1 cellular context compared by ENCODE assay signal in genomic region chr2:27264753-27265535, GRCh38.
TF ChIP-seq lines count a peak whose summit lies in the region.

No MANE protein-coding gene starts in this region.

TF ChIP-seq in HepG2, 621 proteins besides CTCF, POLR2A, EP300 and RAD21 (continued from another document):
- TF ChIP-seq MNT (IDR thresholded peaks at IDR 0.05) (no peak), ZMAT3 (CRISPR knock-in tag; conservative IDR thresholded peaks at IDR 0.05) (0 out of 2 replicates have a peak, but pooled peaks have one; percentile 82), ZNF574 (CRISPR knock-in tag; IDR thresholded peaks at IDR 0.05) (peak; percentile 76), JUN (CRISPR knock-in tag; IDR thresholded peaks at IDR 0.05) (no peak), SNAPC5 (CRISPR knock-in tag; IDR thresholded peaks at IDR 0.05; ENCODE audit: borderline replicate concordance) (no peak), ZFP36 (IDR thresholded peaks at IDR 0.05; ENCODE audit: borderline replicate concordance, low read depth, low read length, partially characterized antibody) (no peak), ZNF350 (CRISPR knock-in tag; IDR thresholded peaks at IDR 0.05; ENCODE audit: borderline replicate concordance, low read depth) (peak; percentile 62; the same call in 1 of the 2 replicates), CEBPZ (IDR thresholded peaks at IDR 0.05; ENCODE audit: low read length) (no peak), ZBTB34 (CRISPR knock-in tag; IDR thresholded peaks at IDR 0.05) (no peak), GLMP (CRISPR knock-in tag; IDR thresholded peaks at IDR 0.05; ENCODE audit: borderline replicate concordance) (no peak), ZNF275 (CRISPR knock-in tag; IDR thresholded peaks at IDR 0.05; ENCODE audit: borderline replicate concordance) (no peak), SP5 (CRISPR knock-in tag; IDR thresholded peaks at IDR 0.05; ENCODE audit: borderline replicate concordance, low read depth) (peak; percentile 58), NRL (CRISPR knock-in tag; IDR thresholded peaks at IDR 0.05; ENCODE audit: borderline replicate concordance) (no peak), MXD4 (CRISPR knock-in tag; IDR thresholded peaks at IDR 0.05) (0 out of 2 replicates have a peak, but pooled peaks have one; percentile 78), ZBTB14 (CRISPR knock-in tag; IDR thresholded peaks at IDR 0.05) (0 out of 2 replicates have a peak, but pooled peaks have one; percentile 14), ZNF501 (CRISPR knock-in tag; IDR thresholded peaks at IDR 0.05) (peak; percentile 31; the same call in 1 of the 2 replicates), MLLT10 (CRISPR knock-in tag; IDR thresholded peaks at IDR 0.05) (no peak), ZNF136 (CRISPR knock-in tag; IDR thresholded peaks at IDR 0.05; ENCODE audit: low read depth) (no peak), XRCC5 (optimal IDR thresholded peaks at IDR 0.05; ENCODE audit: low read length) (peak; percentile 96), CREM (IDR thresholded peaks at IDR 0.05) (no peak), CREM (CRISPR knock-in tag; IDR thresholded peaks at IDR 0.05) (no peak), ZNF354B (CRISPR knock-in tag; IDR thresholded peaks at IDR 0.05) (no peak), MTA3 (CRISPR knock-in tag; IDR thresholded peaks at IDR 0.05) (no peak), SNAPC2 (CRISPR knock-in tag; IDR thresholded peaks at IDR 0.05) (no peak), SALL2 (CRISPR knock-in tag; IDR thresholded peaks at IDR 0.05) (0 out of 2 replicates have a peak, but pooled peaks have one; percentile 47), ZKSCAN5 (CRISPR knock-in tag; IDR thresholded peaks at IDR 0.05) (no peak), ZNF629 (CRISPR knock-in tag; conservative IDR thresholded peaks at IDR 0.05) (0 out of 2 replicates have a peak, but pooled peaks have one; percentile 12), SRY (CRISPR knock-in tag; IDR thresholded peaks at IDR 0.05) (peak; percentile 88), ZKSCAN1 (IDR thresholded peaks at IDR 0.05; ENCODE audit: low read length) (no peak), ZBTB7B (CRISPR knock-in tag; IDR thresholded peaks at IDR 0.05) (peak; percentile 87), ZFP82 (CRISPR knock-in tag; IDR thresholded peaks at IDR 0.05; ENCODE audit: borderline replicate concordance) (no peak; the same call in 1 of the 2 replicates), MIER3 (CRISPR knock-in tag; IDR thresholded peaks at IDR 0.05; ENCODE audit: borderline replicate concordance) (0 out of 2 replicates have a peak, but pooled peaks have one; percentile 34), ZNF781 (CRISPR knock-in tag; IDR thresholded peaks at IDR 0.05; ENCODE audit: borderline replicate concordance, not compliant biosample characterization) (no peak), MTF2 (CRISPR knock-in tag; IDR thresholded peaks at IDR 0.05; ENCODE audit: borderline replicate concordance) (peak; percentile 99; the same call in 1 of the 2 replicates), ZNF468 (CRISPR knock-in tag; IDR thresholded peaks at IDR 0.05) (no peak), GMEB1 (CRISPR knock-in tag; IDR thresholded peaks at IDR 0.05; ENCODE audit: borderline replicate concordance) (peak; percentile 54; the same call in 1 of the 2 replicates), ZNF143 (CRISPR knock-in tag; IDR thresholded peaks at IDR 0.05) (peak; percentile 45; the same call in 1 of the 2 replicates), KLF9 (CRISPR knock-in tag; IDR thresholded peaks at IDR 0.05; ENCODE audit: low read depth) (no peak), MXD3 (CRISPR knock-in tag; IDR thresholded peaks at IDR 0.05) (peak; percentile 86), PCBP1 (IDR thresholded peaks at IDR 0.05; ENCODE audit: borderline replicate concordance, low read depth, low read length) (no peak), ZNF775 (CRISPR knock-in tag; IDR thresholded peaks at IDR 0.05; ENCODE audit: borderline replicate concordance) (no peak)
TF ChIP-seq in HepG2: peak in this region for 268.
